ENCODE assay signal across 1 cellular context in genomic region chr10:75358835-75359421, GRCh38.
TF ChIP-seq lines count a peak whose summit lies in the region.

No MANE protein-coding gene starts in this region.

TF ChIP-seq in HepG2, 621 proteins besides CTCF, POLR2A, EP300 and RAD21 (continued from another document):
- TF ChIP-seq HNF1B (CRISPR knock-in tag; IDR thresholded peaks at IDR 0.05) (no peak), ZNF224 (CRISPR knock-in tag; IDR thresholded peaks at IDR 0.05) (no peak), SMARCE1 (IDR thresholded peaks at IDR 0.05; ENCODE audit: borderline replicate concordance) (no peak), BCL6 (CRISPR knock-in tag; IDR thresholded peaks at IDR 0.05) (no peak), IKZF5 (CRISPR knock-in tag; IDR thresholded peaks at IDR 0.05) (no peak), KDM1A (CRISPR knock-in tag; IDR thresholded peaks at IDR 0.05) (no peak), PRDM15 (CRISPR knock-in tag; IDR thresholded peaks at IDR 0.05) (no peak), HNRNPUL1 (IDR thresholded peaks at IDR 0.05; ENCODE audit: low read depth, low read length) (no peak), ZNF451 (CRISPR knock-in tag; IDR thresholded peaks at IDR 0.05) (no peak), CBX2 (IDR thresholded peaks at IDR 0.05; ENCODE audit: low read depth, low read length) (no peak), CBX2 (CRISPR knock-in tag; IDR thresholded peaks at IDR 0.05; ENCODE audit: low read depth) (no peak), ZNF260 (CRISPR knock-in tag; IDR thresholded peaks at IDR 0.05; ENCODE audit: borderline replicate concordance, low read depth) (no peak)
